Comparison of ENCODE assay signal across 1 cellular context in the genomic region with DNA sequence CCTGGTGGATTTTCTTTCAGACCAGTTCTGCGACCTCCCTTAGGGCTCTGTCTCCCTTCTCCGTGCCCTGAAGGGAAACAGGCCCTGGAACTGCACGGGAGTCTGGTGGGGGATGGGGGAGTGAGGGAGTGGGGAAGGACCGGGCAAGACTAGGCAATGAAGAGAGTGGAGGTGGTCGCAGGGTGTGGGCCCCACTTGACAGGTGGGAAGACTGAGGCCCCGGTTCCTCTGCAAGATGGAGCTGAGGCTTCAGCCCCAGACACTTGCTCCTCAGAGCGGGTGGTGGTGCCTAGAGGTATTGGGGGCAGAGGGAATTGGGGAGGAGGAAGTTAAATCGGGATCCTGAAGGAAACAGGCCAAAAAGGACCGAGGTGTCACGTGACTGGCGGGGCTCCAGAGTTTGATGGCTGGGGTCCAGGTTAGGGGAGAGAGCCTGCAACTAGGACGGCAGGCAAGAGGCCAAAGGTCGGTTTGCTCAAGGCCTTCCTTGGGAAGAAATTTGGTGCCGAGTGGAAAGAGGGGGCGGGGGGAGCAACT.
A peak's percentile ranks its signal among the peaks of the same experiment; 100 is the strongest.
TF ChIP-seq lines count a peak whose summit lies in the region.

No MANE protein-coding gene starts in this region.

TF ChIP-seq in HEK293, 187 proteins besides CTCF, POLR2A, EP300 and RAD21 (continued from another document):
- TF ChIP-seq, protein P1, sequence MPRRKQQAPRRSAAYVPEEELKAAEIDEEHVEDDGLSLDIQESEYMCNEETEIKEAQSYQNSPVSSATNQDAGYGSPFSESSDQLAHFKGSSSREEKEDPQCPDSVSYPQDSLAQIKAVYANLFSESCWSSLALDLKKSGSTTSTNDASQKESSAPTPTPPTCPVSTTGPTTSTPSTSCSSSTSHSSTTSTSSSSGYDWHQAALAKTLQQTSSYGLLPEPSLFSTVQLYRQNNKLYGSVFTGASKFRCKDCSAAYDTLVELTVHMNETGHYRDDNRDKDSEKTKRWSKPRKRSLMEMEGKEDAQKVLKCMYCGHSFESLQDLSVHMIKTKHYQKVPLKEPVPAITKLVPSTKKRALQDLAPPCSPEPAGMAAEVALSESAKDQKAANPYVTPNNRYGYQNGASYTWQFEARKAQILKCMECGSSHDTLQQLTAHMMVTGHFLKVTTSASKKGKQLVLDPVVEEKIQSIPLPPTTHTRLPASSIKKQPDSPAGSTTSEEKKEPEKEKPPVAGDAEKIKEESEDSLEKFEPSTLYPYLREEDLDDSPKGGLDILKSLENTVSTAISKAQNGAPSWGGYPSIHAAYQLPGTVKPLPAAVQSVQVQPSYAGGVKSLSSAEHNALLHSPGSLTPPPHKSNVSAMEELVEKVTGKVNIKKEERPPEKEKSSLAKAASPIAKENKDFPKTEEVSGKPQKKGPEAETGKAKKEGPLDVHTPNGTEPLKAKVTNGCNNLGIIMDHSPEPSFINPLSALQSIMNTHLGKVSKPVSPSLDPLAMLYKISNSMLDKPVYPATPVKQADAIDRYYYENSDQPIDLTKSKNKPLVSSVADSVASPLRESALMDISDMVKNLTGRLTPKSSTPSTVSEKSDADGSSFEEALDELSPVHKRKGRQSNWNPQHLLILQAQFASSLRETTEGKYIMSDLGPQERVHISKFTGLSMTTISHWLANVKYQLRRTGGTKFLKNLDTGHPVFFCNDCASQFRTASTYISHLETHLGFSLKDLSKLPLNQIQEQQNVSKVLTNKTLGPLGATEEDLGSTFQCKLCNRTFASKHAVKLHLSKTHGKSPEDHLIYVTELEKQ (tag by site-specific recombination; IDR thresholded peaks at IDR 0.05; ENCODE audit: borderline replicate concordance), result no peak
- TF ChIP-seq BCL11A (tag by site-specific recombination; IDR thresholded peaks at IDR 0.05; ENCODE audit: low read depth) (no peak), ZFP69B (tag by site-specific recombination; IDR thresholded peaks at IDR 0.05) (peak; percentile 49), SP7 (tag by site-specific recombination; IDR thresholded peaks at IDR 0.05) (0 out of 2 replicates have a peak, but pooled peaks have one; percentile 9), ZNF354C (tag by site-specific recombination; IDR thresholded peaks at IDR 0.05; ENCODE audit: borderline replicate concordance, low read depth) (no peak)
- TF ChIP-seq, protein P2, sequence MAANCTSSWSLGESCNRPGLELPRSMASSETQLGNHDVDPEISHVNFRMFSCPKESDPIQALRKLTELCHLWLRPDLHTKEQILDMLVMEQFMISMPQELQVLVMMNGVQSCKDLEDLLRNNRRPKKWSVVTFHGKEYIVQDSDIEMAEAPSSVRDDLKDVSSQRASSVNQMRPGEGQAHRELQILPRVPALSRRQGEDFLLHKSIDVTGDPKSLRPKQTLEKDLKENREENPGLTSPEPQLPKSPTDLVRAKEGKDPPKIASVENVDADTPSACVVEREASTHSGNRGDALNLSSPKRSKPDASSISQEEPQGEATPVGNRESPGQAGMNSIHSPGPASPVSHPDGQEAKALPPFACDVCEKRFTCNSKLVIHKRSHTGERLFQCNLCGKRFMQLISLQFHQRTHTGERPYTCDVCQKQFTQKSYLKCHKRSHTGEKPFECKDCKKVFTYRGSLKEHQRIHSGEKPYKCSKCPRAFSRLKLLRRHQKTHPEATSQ (tag by site-specific recombination; IDR thresholded peaks at IDR 0.05), result no peak
